ENCODE assay signal across 1 cellular context in genomic region chr6:44297063-44298038, GRCh38.
A peak's percentile ranks its signal among the peaks of the same experiment; 100 is the strongest.
TF ChIP-seq lines count a peak whose summit lies in the region.

No MANE protein-coding gene starts in this region.

TF ChIP-seq in K562, 482 proteins besides CTCF, POLR2A, EP300 and RAD21 (continues in another document):
- TF ChIP-seq ZNF764 (CRISPR knock-in tag; IDR thresholded peaks at IDR 0.05; ENCODE audit: low read depth) (no peak), ATF1 (CRISPR knock-in tag; IDR thresholded peaks at IDR 0.05) (peak; percentile 48; the same call in 1 of the 2 replicates), ATF1 (tag; IDR thresholded peaks at IDR 0.05) (peak; percentile 84), NR3C1 (CRISPR knock-in tag; IDR thresholded peaks at IDR 0.05) (0 out of 2 replicates have a peak, but pooled peaks have one; percentile 81), HDAC6 (IDR thresholded peaks at IDR 0.05; ENCODE audit: low read depth, low read length) (peak; percentile 30; the same call in 1 of the 2 replicates), CXXC5 (CRISPR knock-in tag; IDR thresholded peaks at IDR 0.05) (peak; percentile 67), UBTF (IDR thresholded peaks at IDR 0.05; ENCODE audit: borderline replicate concordance in 1 of 2, low read depth in 2 of 2, low read length in 2 of 2) (0 out of 4 replicates have a peak, but pooled peaks of 1 of the 2 experiments have one; percentile 29), CTBP1 (IDR thresholded peaks at IDR 0.05; ENCODE audit: borderline replicate concordance) (0 out of 2 replicates have a peak, but pooled peaks have one; percentile 16), MAZ (CRISPR knock-in tag; conservative IDR thresholded peaks at IDR 0.05 in 1 of 2, IDR thresholded peaks at IDR 0.05 in 1 of 2) (peak in 1 of 2 experiments; percentile 50; a peak in 1 of 4 replicates), RFX1 (IDR thresholded peaks at IDR 0.05) (peak; percentile 75; the same call in 1 of the 2 replicates), NRF1 (conservative IDR thresholded peaks at IDR 0.05 in 1 of 2, IDR thresholded peaks at IDR 0.05 in 1 of 2) (peak; percentile 84 to 85), PKNOX1 (IDR thresholded peaks at IDR 0.05) (no peak), YY1 (IDR thresholded peaks at IDR 0.05; ENCODE audit: borderline replicate concordance in 1 of 3, control insufficient read depth in 1 of 3, extremely low read depth in 1 of 3, insufficient read depth in 3 of 3, insufficient read length in 1 of 3, insufficient replicate concordance in 2 of 3, low read depth in 1 of 3, low read length in 2 of 3) (peak in 1 of 3 experiments; percentile 8), RBFOX2 (IDR thresholded peaks at IDR 0.05; ENCODE audit: low read depth, low read length) (peak; percentile 39), ZNF124 (CRISPR knock-in tag; IDR thresholded peaks at IDR 0.05) (0 out of 2 replicates have a peak, but pooled peaks have one; percentile 20), MYC (IDR thresholded peaks at IDR 0.05; ENCODE audit: low read depth, low read length) (peak; percentile 16; the same call in 1 of the 2 replicates), MYC (CRISPR knock-in tag; IDR thresholded peaks at IDR 0.05; ENCODE audit: borderline replicate concordance, low read depth) (no peak), CREB1 (IDR thresholded peaks at IDR 0.05) (peak; percentile 93), CREB1 (CRISPR knock-in tag; IDR thresholded peaks at IDR 0.05) (peak; percentile 87), PURB (CRISPR knock-in tag; IDR thresholded peaks at IDR 0.05; ENCODE audit: low read depth) (no peak), HCFC1 (IDR thresholded peaks at IDR 0.05; ENCODE audit: low read depth, low read length) (peak; percentile 60), SUPT5H (IDR thresholded peaks at IDR 0.05) (peak; percentile 62), FIP1L1 (IDR thresholded peaks at IDR 0.05; ENCODE audit: low read depth, low read length, poor library complexity, severe bottlenecking) (peak; percentile 24), POLR2G (IDR thresholded peaks at IDR 0.05; ENCODE audit: low read depth, low read length) (peak; percentile 86), XRCC5 (IDR thresholded peaks at IDR 0.05; ENCODE audit: low read depth, low read length) (no peak), FOXK1 (CRISPR knock-in tag; IDR thresholded peaks at IDR 0.05; ENCODE audit: borderline replicate concordance) (no peak), MYNN (IDR thresholded peaks at IDR 0.05) (0 out of 2 replicates have a peak, but pooled peaks have one; percentile 50), MYNN (CRISPR knock-in tag; IDR thresholded peaks at IDR 0.05) (no peak), E2F4 (CRISPR knock-in tag; IDR thresholded peaks at IDR 0.05; ENCODE audit: low read depth) (0 out of 2 replicates have a peak, but pooled peaks have one; percentile 36), ERF (CRISPR knock-in tag; IDR thresholded peaks at IDR 0.05) (0 out of 2 replicates have a peak, but pooled peaks have one; percentile 35), POLR2B (IDR thresholded peaks at IDR 0.05; ENCODE audit: low read depth, partially characterized antibody) (peak; percentile 58), ZNF445 (CRISPR knock-in tag; IDR thresholded peaks at IDR 0.05; ENCODE audit: low read depth) (no peak), FOXM1 (IDR thresholded peaks at IDR 0.05; ENCODE audit: low read depth) (no peak), FOXM1 (CRISPR knock-in tag; IDR thresholded peaks at IDR 0.05; ENCODE audit: low read depth) (peak; percentile 27; the same call in 1 of the 2 replicates), SIN3A (IDR thresholded peaks at IDR 0.05; ENCODE audit: borderline replicate concordance in 2 of 2, control insufficient read depth in 1 of 2, low read depth in 2 of 2, low read length in 2 of 2) (peak in 1 of 2 experiments; percentile 81; a peak in 1 of 4 replicates), RB1 (IDR thresholded peaks at IDR 0.05; ENCODE audit: low read depth) (peak; percentile 61), PHF8 (IDR thresholded peaks at IDR 0.05; ENCODE audit: borderline replicate concordance, low read length) (peak; percentile 35; the same call in 1 of the 2 replicates), U2AF1 (optimal IDR thresholded peaks at IDR 0.05; ENCODE audit: low read depth, low read length) (peak; percentile 48), FOXA3 (CRISPR knock-in tag; conservative IDR thresholded peaks at IDR 0.05 in 1 of 2, IDR thresholded peaks at IDR 0.05 in 1 of 2) (peak in 1 of 2 experiments; percentile 37; a peak in 1 of 4 replicates), ZNF282 (CRISPR knock-in tag; IDR thresholded peaks at IDR 0.05) (peak; percentile 96)
- TF ChIP-seq, protein P1, sequence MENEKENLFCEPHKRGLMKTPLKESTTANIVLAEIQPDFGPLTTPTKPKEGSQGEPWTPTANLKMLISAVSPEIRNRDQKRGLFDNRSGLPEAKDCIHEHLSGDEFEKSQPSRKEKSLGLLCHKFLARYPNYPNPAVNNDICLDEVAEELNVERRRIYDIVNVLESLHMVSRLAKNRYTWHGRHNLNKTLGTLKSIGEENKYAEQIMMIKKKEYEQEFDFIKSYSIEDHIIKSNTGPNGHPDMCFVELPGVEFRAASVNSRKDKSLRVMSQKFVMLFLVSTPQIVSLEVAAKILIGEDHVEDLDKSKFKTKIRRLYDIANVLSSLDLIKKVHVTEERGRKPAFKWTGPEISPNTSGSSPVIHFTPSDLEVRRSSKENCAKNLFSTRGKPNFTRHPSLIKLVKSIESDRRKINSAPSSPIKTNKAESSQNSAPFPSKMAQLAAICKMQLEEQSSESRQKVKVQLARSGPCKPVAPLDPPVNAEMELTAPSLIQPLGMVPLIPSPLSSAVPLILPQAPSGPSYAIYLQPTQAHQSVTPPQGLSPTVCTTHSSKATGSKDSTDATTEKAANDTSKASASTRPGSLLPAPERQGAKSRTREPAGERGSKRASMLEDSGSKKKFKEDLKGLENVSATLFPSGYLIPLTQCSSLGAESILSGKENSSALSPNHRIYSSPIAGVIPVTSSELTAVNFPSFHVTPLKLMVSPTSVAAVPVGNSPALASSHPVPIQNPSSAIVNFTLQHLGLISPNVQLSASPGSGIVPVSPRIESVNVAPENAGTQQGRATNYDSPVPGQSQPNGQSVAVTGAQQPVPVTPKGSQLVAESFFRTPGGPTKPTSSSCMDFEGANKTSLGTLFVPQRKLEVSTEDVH (IDR thresholded peaks at IDR 0.05; ENCODE audit: low read depth, partially characterized antibody) = no peak
- TF ChIP-seq, protein P2, sequence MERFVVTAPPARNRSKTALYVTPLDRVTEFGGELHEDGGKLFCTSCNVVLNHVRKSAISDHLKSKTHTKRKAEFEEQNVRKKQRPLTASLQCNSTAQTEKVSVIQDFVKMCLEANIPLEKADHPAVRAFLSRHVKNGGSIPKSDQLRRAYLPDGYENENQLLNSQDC (CRISPR knock-in tag; IDR thresholded peaks at IDR 0.05) = no peak
- TF ChIP-seq, protein P3, sequence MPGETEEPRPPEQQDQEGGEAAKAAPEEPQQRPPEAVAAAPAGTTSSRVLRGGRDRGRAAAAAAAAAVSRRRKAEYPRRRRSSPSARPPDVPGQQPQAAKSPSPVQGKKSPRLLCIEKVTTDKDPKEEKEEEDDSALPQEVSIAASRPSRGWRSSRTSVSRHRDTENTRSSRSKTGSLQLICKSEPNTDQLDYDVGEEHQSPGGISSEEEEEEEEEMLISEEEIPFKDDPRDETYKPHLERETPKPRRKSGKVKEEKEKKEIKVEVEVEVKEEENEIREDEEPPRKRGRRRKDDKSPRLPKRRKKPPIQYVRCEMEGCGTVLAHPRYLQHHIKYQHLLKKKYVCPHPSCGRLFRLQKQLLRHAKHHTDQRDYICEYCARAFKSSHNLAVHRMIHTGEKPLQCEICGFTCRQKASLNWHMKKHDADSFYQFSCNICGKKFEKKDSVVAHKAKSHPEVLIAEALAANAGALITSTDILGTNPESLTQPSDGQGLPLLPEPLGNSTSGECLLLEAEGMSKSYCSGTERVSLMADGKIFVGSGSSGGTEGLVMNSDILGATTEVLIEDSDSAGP (CRISPR knock-in tag; IDR thresholded peaks at IDR 0.05) = 0 out of 2 replicates have a peak, but pooled peaks have one; percentile 46
- TF ChIP-seq, protein P4, sequence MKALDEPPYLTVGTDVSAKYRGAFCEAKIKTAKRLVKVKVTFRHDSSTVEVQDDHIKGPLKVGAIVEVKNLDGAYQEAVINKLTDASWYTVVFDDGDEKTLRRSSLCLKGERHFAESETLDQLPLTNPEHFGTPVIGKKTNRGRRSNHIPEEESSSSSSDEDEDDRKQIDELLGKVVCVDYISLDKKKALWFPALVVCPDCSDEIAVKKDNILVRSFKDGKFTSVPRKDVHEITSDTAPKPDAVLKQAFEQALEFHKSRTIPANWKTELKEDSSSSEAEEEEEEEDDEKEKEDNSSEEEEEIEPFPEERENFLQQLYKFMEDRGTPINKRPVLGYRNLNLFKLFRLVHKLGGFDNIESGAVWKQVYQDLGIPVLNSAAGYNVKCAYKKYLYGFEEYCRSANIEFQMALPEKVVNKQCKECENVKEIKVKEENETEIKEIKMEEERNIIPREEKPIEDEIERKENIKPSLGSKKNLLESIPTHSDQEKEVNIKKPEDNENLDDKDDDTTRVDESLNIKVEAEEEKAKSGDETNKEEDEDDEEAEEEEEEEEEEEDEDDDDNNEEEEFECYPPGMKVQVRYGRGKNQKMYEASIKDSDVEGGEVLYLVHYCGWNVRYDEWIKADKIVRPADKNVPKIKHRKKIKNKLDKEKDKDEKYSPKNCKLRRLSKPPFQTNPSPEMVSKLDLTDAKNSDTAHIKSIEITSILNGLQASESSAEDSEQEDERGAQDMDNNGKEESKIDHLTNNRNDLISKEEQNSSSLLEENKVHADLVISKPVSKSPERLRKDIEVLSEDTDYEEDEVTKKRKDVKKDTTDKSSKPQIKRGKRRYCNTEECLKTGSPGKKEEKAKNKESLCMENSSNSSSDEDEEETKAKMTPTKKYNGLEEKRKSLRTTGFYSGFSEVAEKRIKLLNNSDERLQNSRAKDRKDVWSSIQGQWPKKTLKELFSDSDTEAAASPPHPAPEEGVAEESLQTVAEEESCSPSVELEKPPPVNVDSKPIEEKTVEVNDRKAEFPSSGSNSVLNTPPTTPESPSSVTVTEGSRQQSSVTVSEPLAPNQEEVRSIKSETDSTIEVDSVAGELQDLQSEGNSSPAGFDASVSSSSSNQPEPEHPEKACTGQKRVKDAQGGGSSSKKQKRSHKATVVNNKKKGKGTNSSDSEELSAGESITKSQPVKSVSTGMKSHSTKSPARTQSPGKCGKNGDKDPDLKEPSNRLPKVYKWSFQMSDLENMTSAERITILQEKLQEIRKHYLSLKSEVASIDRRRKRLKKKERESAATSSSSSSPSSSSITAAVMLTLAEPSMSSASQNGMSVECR (CRISPR knock-in tag; IDR thresholded peaks at IDR 0.05) = peak; percentile 85
- TF ChIP-seq, protein P5, sequence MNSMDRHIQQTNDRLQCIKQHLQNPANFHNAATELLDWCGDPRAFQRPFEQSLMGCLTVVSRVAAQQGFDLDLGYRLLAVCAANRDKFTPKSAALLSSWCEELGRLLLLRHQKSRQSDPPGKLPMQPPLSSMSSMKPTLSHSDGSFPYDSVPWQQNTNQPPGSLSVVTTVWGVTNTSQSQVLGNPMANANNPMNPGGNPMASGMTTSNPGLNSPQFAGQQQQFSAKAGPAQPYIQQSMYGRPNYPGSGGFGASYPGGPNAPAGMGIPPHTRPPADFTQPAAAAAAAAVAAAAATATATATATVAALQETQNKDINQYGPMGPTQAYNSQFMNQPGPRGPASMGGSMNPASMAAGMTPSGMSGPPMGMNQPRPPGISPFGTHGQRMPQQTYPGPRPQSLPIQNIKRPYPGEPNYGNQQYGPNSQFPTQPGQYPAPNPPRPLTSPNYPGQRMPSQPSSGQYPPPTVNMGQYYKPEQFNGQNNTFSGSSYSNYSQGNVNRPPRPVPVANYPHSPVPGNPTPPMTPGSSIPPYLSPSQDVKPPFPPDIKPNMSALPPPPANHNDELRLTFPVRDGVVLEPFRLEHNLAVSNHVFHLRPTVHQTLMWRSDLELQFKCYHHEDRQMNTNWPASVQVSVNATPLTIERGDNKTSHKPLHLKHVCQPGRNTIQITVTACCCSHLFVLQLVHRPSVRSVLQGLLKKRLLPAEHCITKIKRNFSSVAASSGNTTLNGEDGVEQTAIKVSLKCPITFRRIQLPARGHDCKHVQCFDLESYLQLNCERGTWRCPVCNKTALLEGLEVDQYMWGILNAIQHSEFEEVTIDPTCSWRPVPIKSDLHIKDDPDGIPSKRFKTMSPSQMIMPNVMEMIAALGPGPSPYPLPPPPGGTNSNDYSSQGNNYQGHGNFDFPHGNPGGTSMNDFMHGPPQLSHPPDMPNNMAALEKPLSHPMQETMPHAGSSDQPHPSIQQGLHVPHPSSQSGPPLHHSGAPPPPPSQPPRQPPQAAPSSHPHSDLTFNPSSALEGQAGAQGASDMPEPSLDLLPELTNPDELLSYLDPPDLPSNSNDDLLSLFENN (IDR thresholded peaks at IDR 0.05; ENCODE audit: low read depth in 2 of 2, low read length in 2 of 2) = no peak
- TF ChIP-seq, protein P6, sequence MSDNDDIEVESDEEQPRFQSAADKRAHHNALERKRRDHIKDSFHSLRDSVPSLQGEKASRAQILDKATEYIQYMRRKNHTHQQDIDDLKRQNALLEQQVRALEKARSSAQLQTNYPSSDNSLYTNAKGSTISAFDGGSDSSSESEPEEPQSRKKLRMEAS (CRISPR knock-in tag; IDR thresholded peaks at IDR 0.05) = peak; percentile 81
